ENCODE assay signal across 9 cellular contexts in genomic region chr9:33524431-33524947, GRCh38. TPM values are rescaled to one million over a fixed set of nuclear protein-coding genes. Genes with fewer than 3 reads are reported as not detected.
DNase-seq lines count a peak whose midpoint lies in the region; ATAC-seq, FAIRE-seq and TF ChIP-seq lines count a peak whose summit lies in the region.
"Had no signal": no experiment of that assay in that cellular context is flagged by ENCODE, and none has a peak within 500 bp of the region (broad histone marks: within the 10 kb centered on the region; RNA-seq: fewer than 3 reads in every experiment).

No MANE protein-coding gene starts in this region.

- H3K36me3 Mint-ChIP-seq in endothelial cell (ENCODE audit: low read depth, unreplicated experiment), result no peaks in the 10 kb centered on the region

- no peaks in the 10 kb centered on the region for H3K27me3 ChIP-seq in RWPE2 (ENCODE audit: insufficient read depth, poor library complexity, severe bottlenecking)
- H3K27me3 ChIP-seq in osteoblast (ENCODE audit: insufficient read depth, low read length), result peaks cover 34% of the 10 kb centered on the region

- peaks cover 4% of the 10 kb centered on the region for H3K27me3 Mint-ChIP-seq in endothelial cell (ENCODE audit: unreplicated experiment)

- DNase-seq in NCI-H1417 (lab: John Stamatoyannopoulos, UW) (peak; percentile 5 to 62 (median 51)), NCI-H1417 treated with DMSO at 0.1 percent for 48 hours (lab: John Stamatoyannopoulos, UW) (no peak), RWPE2 (ENCODE audit: low spot score) (no peak), endothelial cell (ENCODE audit: low spot score) (no peak), osteoblast (ENCODE audit: insufficient read length, low spot score, missing footprints) (no peak), sciatic nerve (ENCODE audit: low spot score) (no peak), GM19239 (ENCODE audit: insufficient read length, low spot score) (no peak)

- no peak overlapping the region for H3K27ac Mint-ChIP-seq in endothelial cell (ENCODE audit: unreplicated experiment)

- peak overlapping the region; percentile 91 for H3K4me3 Mint-ChIP-seq in endothelial cell (ENCODE audit: unreplicated experiment)

- no peaks in the 10 kb centered on the region for H3K9me3 ChIP-seq in RWPE2 (ENCODE audit: severe bottlenecking)
- H3K9me3 ChIP-seq in osteoblast (ENCODE audit: low read depth, low read length), result no peaks in the 10 kb centered on the region

- no peak for FAIRE-seq in GM19239 (lab: Jason Lieb, UNC)

- ATAC-seq in RWPE2 (ENCODE audit: low read depth) (peak; percentile 41; the same call in 2 of the 3 replicates), sciatic nerve (no peak), GM19351 (IDR thresholded peaks at IDR 0.05; ENCODE audit: unreplicated experiment) (no peak)

- H3K4me1 Mint-ChIP-seq in endothelial cell (ENCODE audit: unreplicated experiment), result peaks cover 2% of the 10 kb centered on the region

- no peaks in the 10 kb centered on the region for H3K9me3 Mint-ChIP-seq in endothelial cell (ENCODE audit: unreplicated experiment)

- no peaks in the 10 kb centered on the region for H3K79me2 ChIP-seq in osteoblast (ENCODE audit: insufficient read depth, low read length)

- peak overlapping the region; percentile 78 for H3K4me2 ChIP-seq in osteoblast (ENCODE audit: insufficient read depth, low read length)

- TF ChIP-seq CTCF in RWPE2 (IDR thresholded peaks at IDR 0.05; ENCODE audit: poor library complexity, severe bottlenecking) (no peak), endothelial cell (IDR thresholded peaks at IDR 0.05; ENCODE audit: unreplicated experiment) (no peak), osteoblast (IDR thresholded peaks at IDR 0.05; ENCODE audit: extremely low read depth, low read depth, low read length) (no peak)

- peak overlapping the region; percentile 65 for H2AFZ ChIP-seq in osteoblast (ENCODE audit: low read length)

- no peaks in the 10 kb centered on the region for H4K20me1 ChIP-seq in osteoblast (ENCODE audit: insufficient read depth, low read length)

- H3K4me3 ChIP-seq in RWPE2 (ENCODE audit: severe bottlenecking), result peak overlapping the region; percentile 62
- H3K4me3 ChIP-seq in osteoblast (ENCODE audit: insufficient read depth, low read length), result peak overlapping the region; percentile 66

- H3K36me3 ChIP-seq in RWPE2 (ENCODE audit: low read depth) (no peaks in the 10 kb centered on the region), osteoblast (ENCODE audit: insufficient read depth, low read length) (no peaks in the 10 kb centered on the region)

- H3K4me1 ChIP-seq in RWPE2 (ENCODE audit: insufficient read depth, poor library complexity, severe bottlenecking), result peaks cover 11% of the 10 kb centered on the region
- H3K4me1 ChIP-seq in osteoblast (ENCODE audit: insufficient read depth, low read length), result peaks cover 5% of the 10 kb centered on the region

- intact Hi-C loops in sciatic nerve (cut with DNase I), result no loop called here

- peak overlapping the region; percentile 67 for H3K27ac ChIP-seq in RWPE2 (ENCODE audit: poor library complexity, severe bottlenecking)
- no peak overlapping the region for H3K27ac ChIP-seq in osteoblast (ENCODE audit: low read depth, low read length)
- H3K27ac ChIP-seq: C4-2B had no signal

RNA-seq across cellular contexts. Expression of gene ANKRD18B, which starts 0.4 kb away (rescaled TPM):
- total RNA-seq in endothelial cell (ENCODE audit: unreplicated experiment) (0.41 TPM), osteoblast (0.59 TPM in 1 of 2 replicates, not detected in the other), sciatic nerve (1.2 TPM)

RNA-seq across cellular contexts. Expression of gene NOL6, which starts 50.8 kb away (rescaled TPM):
- total RNA-seq in endothelial cell (ENCODE audit: unreplicated experiment), result 22.6 TPM
- 18.6 and 23.5 TPM in 2 replicates for total RNA-seq in osteoblast
- 26.0 TPM for total RNA-seq in sciatic nerve

Comparison
In these comparisons a context has a peak if more than half of its experiments do, and no peak if none do; other contexts are left out.
1. DNase-seq: peak in NCI-H1417 (3 of 3); none in NCI-H1417 treated with DMSO at 0.1 percent for 48 hours (single experiment), RWPE2 (single experiment), endothelial cell (single experiment), osteoblast (single experiment), sciatic nerve (single experiment) and GM19239 (single experiment).